Comparison of ENCODE assay signal across 30 cellular contexts in genomic region chr13:111919286-111919685, GRCh38.
"Had no signal": no experiment of that assay in that cellular context is flagged by ENCODE, and none has a peak within 500 bp of the region (broad histone marks: within the 10 kb centered on the region; RNA-seq: fewer than 3 reads in every experiment).

No MANE protein-coding gene starts in this region.

- H3K27me3 ChIP-seq: ascending aorta had no signal

- DNase-seq: activated CD4-positive, alpha-beta memory T cell treated with anti-CD3 and anti-CD28 coated beads for 36 hours; activated CD4-positive, alpha-beta T cell treated with anti-CD3 and anti-CD28 coated beads for 4 hours; activated CD4-positive, alpha-beta T cell treated with anti-CD3 and anti-CD28 coated beads, Interleukin-2, amount 50 U/mL, for 1 hour; activated CD8-positive, alpha-beta memory T cell treated with anti-CD3 and anti-CD28 coated beads, Interleukin-2, amount 50 U/mL, for 4 hours; activated naive CD4-positive, alpha-beta T cell; activated naive CD4-positive, alpha-beta T cell treated with anti-CD3 and anti-CD28 coated beads, Interleukin-2, amount 50 U/mL, for 16 hours; activated naive CD8-positive, alpha-beta T cell treated with anti-CD3 and anti-CD28 coated beads, Interleukin-2, amount 10 ng/mL, durations not matched to agents 7 days and 5 days; activated T-cell treated with anti-CD3 and anti-CD28 coated beads for 4 hours; activated T-cell treated with anti-CD3 and anti-CD28 coated beads, Interleukin-2, amount 50 U/mL, for 4 hours; amygdala; Karpas-422; KBM-7; NCI-H1048; NCI-H1436; NCI-H1694; NCI-H1930; NCI-H2081 treated with DMSO at 0.1 percent for 48 hours; NCI-H524 treated with DMSO at 0.1 percent for 48 hours; SHP77; SJCRH30; T1000 had no signal

- H3K27me3 Mint-ChIP-seq: activated CD4-positive, alpha-beta memory T cell treated with anti-CD3 and anti-CD28 coated beads for 36 hours; activated naive CD8-positive, alpha-beta T cell treated with anti-CD3 and anti-CD28 coated beads, Interleukin-2, amount 10 ng/mL, durations not matched to agents 7 days and 5 days; IgD-negative memory B cell had no signal

- H3K4me3 Mint-ChIP-seq: activated CD4-positive, alpha-beta memory T cell treated with anti-CD3 and anti-CD28 coated beads for 36 hours; activated naive CD8-positive, alpha-beta T cell treated with anti-CD3 and anti-CD28 coated beads, Interleukin-2, amount 10 ng/mL, durations not matched to agents 7 days and 5 days; activated T-cell treated with anti-CD3 and anti-CD28 coated beads, Interleukin-2, amount 50 U/mL, for 4 hours; activated T-helper 1 cell treated with anti-CD3 and anti-CD28 coated beads, Interleukin-12 subunit alpha, Interleukin-12 subunit beta, Interleukin-2, Interleukin-4 antibody, amounts not matched to agents 30 ng/mL and 10 ng/mL and 1 ng/mL, durations not matched to agents 14 hours and 24 hours and 36 hours; central memory CD8-positive, alpha-beta T cell; WTC11 had no signal

- H3K27ac ChIP-seq: ascending aorta, cardiac muscle cell, SJCRH30, SK-N-MC had no signal

- H3K36me3 ChIP-seq: ascending aorta, cardiac muscle cell, SJCRH30 had no signal

- H3K9me3 Mint-ChIP-seq: activated CD4-positive, alpha-beta memory T cell treated with anti-CD3 and anti-CD28 coated beads for 36 hours; activated naive CD8-positive, alpha-beta T cell treated with anti-CD3 and anti-CD28 coated beads, Interleukin-2, amount 10 ng/mL, durations not matched to agents 7 days and 5 days; activated T-cell treated with anti-CD3 and anti-CD28 coated beads, Interleukin-2, amount 50 U/mL, for 4 hours; activated T-helper 1 cell treated with anti-CD3 and anti-CD28 coated beads, Interleukin-12 subunit alpha, Interleukin-12 subunit beta, Interleukin-2, Interleukin-4 antibody, amounts not matched to agents 30 ng/mL and 10 ng/mL and 1 ng/mL, durations not matched to agents 14 hours and 24 hours and 36 hours; central memory CD8-positive, alpha-beta T cell; WTC11 had no signal

- ATAC-seq: activated CD4-positive, CD25-positive, alpha-beta regulatory T cell treated with anti-CD3 and anti-CD28 coated beads, Interleukin-2, amount 50 U/mL, for 24 hours; activated T-cell treated with anti-CD3 and anti-CD28 coated beads, Interleukin-2, amount 50 U/mL, for 4 hours; Panc1 had no signal

- H3K4me1 Mint-ChIP-seq: activated naive CD8-positive, alpha-beta T cell treated with anti-CD3 and anti-CD28 coated beads, Interleukin-2, amount 10 ng/mL, durations not matched to agents 7 days and 5 days; central memory CD8-positive, alpha-beta T cell; IgD-negative memory B cell had no signal

- H3K9me3 ChIP-seq: ascending aorta, SJCRH30 had no signal

- H3K36me3 Mint-ChIP-seq: activated CD4-positive, alpha-beta memory T cell treated with anti-CD3 and anti-CD28 coated beads for 36 hours; activated naive CD8-positive, alpha-beta T cell treated with anti-CD3 and anti-CD28 coated beads, Interleukin-2, amount 10 ng/mL, durations not matched to agents 7 days and 5 days; IgD-negative memory B cell; WTC11 had no signal

- H3K4me3 ChIP-seq: ascending aorta, cardiac muscle cell, SJCRH30, SK-N-MC had no signal

- H3K27ac Mint-ChIP-seq: activated CD4-positive, alpha-beta memory T cell treated with anti-CD3 and anti-CD28 coated beads for 36 hours; activated naive CD8-positive, alpha-beta T cell treated with anti-CD3 and anti-CD28 coated beads, Interleukin-2, amount 10 ng/mL, durations not matched to agents 7 days and 5 days; activated T-helper 1 cell treated with anti-CD3 and anti-CD28 coated beads, Interleukin-12 subunit alpha, Interleukin-12 subunit beta, Interleukin-2, Interleukin-4 antibody, amounts not matched to agents 30 ng/mL and 10 ng/mL and 1 ng/mL, durations not matched to agents 14 hours and 24 hours and 36 hours; IgD-negative memory B cell had no signal

- H3K4me1 ChIP-seq: ascending aorta, SJCRH30 had no signal
